In the genomic region with DNA sequence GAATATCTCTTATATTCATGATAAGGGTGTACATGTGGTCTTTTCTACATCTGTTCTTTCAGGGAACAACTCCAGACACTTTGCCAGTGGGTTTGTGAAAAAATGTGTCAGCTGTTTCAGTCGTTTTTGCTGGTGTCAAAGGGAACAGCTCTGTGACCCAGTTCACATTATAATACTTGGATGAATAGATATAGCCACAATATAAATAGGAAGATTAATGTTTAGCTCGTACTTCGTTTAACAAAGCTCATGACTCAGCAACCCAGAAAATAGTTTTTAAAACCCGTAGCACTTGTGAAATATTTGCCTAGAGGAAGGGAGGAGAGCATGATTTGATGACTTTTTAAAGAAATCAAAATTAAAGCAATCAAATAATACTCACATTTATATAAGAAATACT, we compare ENCODE assay signal across 26 cellular contexts. TPM values are rescaled to one million over a fixed set of nuclear protein-coding genes. Genes with fewer than 3 reads are reported as not detected.
DNase-seq lines count a peak whose midpoint lies in the region; ATAC-seq, FAIRE-seq and TF ChIP-seq lines count a peak whose summit lies in the region.
"Had no signal": no experiment of that assay in that cellular context is flagged by ENCODE, and none has a peak within 500 bp of the region (broad histone marks: within the 10 kb centered on the region; RNA-seq: fewer than 3 reads in every experiment).

No MANE protein-coding gene starts in this region.

- no peak overlapping the region for H2BK15ac ChIP-seq in mesenchymal stem cell (ENCODE audit: low read depth, poor library complexity, severe bottlenecking)

- CTCF ChIA-PET in A549 (lab: Yijun Ruan, JAX), result interaction anchor here (0.8 to 1.5 kb wide), 5 partner anchors 56 to 301 kb away, joined by 3 to 6 read pairs (median 3); a partner anchor contains a TSS

- H4K8ac ChIP-seq in mesenchymal stem cell (ENCODE audit: low read length), result no peak overlapping the region

- FAIRE-seq in A549 (lab: Jason Lieb, UNC), result no peak
- FAIRE-seq: D721Med had no signal

- intact Hi-C loops in heart right ventricle (cut with DNase I), result loop anchor here in 6 of 10 donors (5.0 to 10.0 kb wide), 6 partner anchors 61 to 848 kb away; a partner anchor contains a TSS

- H2AK5ac ChIP-seq in mesenchymal stem cell (ENCODE audit: low read length, severe bottlenecking), result no peak overlapping the region

- no peak overlapping the region for H2BK120ac ChIP-seq in mesenchymal stem cell (ENCODE audit: low read depth, low read length)

- no peak overlapping the region for H3K4me3 Mint-ChIP-seq in natural killer cell treated with Interleukin-12 subunit alpha and Interleukin-12 subunit beta and Interleukin-15 and Interleukin-18, amount 100 ng/mL, for 72 hours
- H3K4me3 Mint-ChIP-seq: activated CD8-positive, alpha-beta T cell treated with anti-CD3 and anti-CD28 coated beads, Interleukin-2, amount 10 ng/mL, durations not matched to agents 7 days and 5 days; activated naive CD4-positive, alpha-beta T cell treated with anti-CD3 and anti-CD28 coated beads, Interleukin-2, amount 50 U/mL, for 24 hours; brain; immature natural killer cell; natural killer cell had no signal

- H3K27me3 ChIP-seq in fibroblast of lung (ENCODE audit: control insufficient read depth, insufficient read depth, low read length) (no peaks in the 10 kb centered on the region), mesenchymal stem cell (ENCODE audit: control insufficient read depth in 1 of 2, insufficient read depth in 1 of 2, low read length in 2 of 2) (no peaks in the 10 kb centered on the region), heart right ventricle (no peaks in the 10 kb centered on the region)
- H3K27me3 ChIP-seq: BLaER1 treated with 17β-estradiol and CSF1 and Interleukin-3, amounts not matched to agents 10 nM and 100 nM; heart left ventricle; Peyer's patch had no signal

- H3K27me3 Mint-ChIP-seq in natural killer cell treated with Interleukin-12 subunit alpha and Interleukin-12 subunit beta and Interleukin-15 and Interleukin-18, amount 100 ng/mL, for 72 hours, result no peaks in the 10 kb centered on the region
- H3K27me3 Mint-ChIP-seq: activated naive CD4-positive, alpha-beta T cell treated with anti-CD3 and anti-CD28 coated beads, Interleukin-2, amount 50 U/mL, for 24 hours; brain had no signal

- no peak overlapping the region for H2BK12ac ChIP-seq in mesenchymal stem cell (ENCODE audit: low read length in 2 of 2)

- no peak overlapping the region for H3K4ac ChIP-seq in mesenchymal stem cell (ENCODE audit: low read depth in 1 of 2, low read length in 2 of 2)

- H3K4me1 ChIP-seq in A549 (peaks cover 54% of the 10 kb centered on the region), fibroblast of lung (ENCODE audit: control insufficient read depth, extremely low read depth, insufficient read depth, low read length) (no peaks in the 10 kb centered on the region), mesenchymal stem cell (ENCODE audit: control insufficient read depth, insufficient read depth, low read depth, low read length) (peaks cover 3% of the 10 kb centered on the region), heart right ventricle (peaks cover 0 to 12% (median 0%) of the 10 kb centered on the region in 9 donors)
- H3K4me1 ChIP-seq: prostate gland had no signal

- H3K18ac ChIP-seq in mesenchymal stem cell (ENCODE audit: low read depth in 1 of 2, low read length in 2 of 2), result no peak overlapping the region

- TF ChIP-seq RAD21 in A549 (conservative IDR thresholded peaks at IDR 0.05 in 1 of 2, IDR thresholded peaks at IDR 0.05 in 1 of 2), result no peak

- no peaks in the 10 kb centered on the region for H3K9me3 Mint-ChIP-seq in natural killer cell treated with Interleukin-12 subunit alpha and Interleukin-12 subunit beta and Interleukin-15 and Interleukin-18, amount 100 ng/mL, for 72 hours
- H3K9me3 Mint-ChIP-seq: activated naive CD4-positive, alpha-beta T cell treated with anti-CD3 and anti-CD28 coated beads, Interleukin-2, amount 50 U/mL, for 24 hours; brain; immature natural killer cell; natural killer cell had no signal

- H3K9me3 ChIP-seq in A549, result no peaks in the 10 kb centered on the region
- no peaks in the 10 kb centered on the region for H3K9me3 ChIP-seq in SK-N-MC (ENCODE audit: low read depth, low read length)
- H3K9me3 ChIP-seq in fibroblast of lung (ENCODE audit: control insufficient read depth, insufficient read depth, low read depth, low read length), result no peaks in the 10 kb centered on the region
- H3K9me3 ChIP-seq in mesenchymal stem cell (ENCODE audit: control insufficient read depth, low read length), result no peaks in the 10 kb centered on the region
- H3K9me3 ChIP-seq in heart right ventricle, result no peaks in the 10 kb centered on the region
- H3K9me3 ChIP-seq: BLaER1 treated with 17β-estradiol and CSF1 and Interleukin-3, amounts not matched to agents 10 nM and 100 nM; heart left ventricle; Peyer's patch; prostate gland had no signal

- H3K79me2 ChIP-seq in fibroblast of lung (ENCODE audit: control insufficient read depth, insufficient read depth, low read length), result no peaks in the 10 kb centered on the region

- peaks cover 9% of the 10 kb centered on the region for H3K36me3 Mint-ChIP-seq in natural killer cell treated with Interleukin-12 subunit alpha and Interleukin-12 subunit beta and Interleukin-15 and Interleukin-18, amount 100 ng/mL, for 72 hours
- H3K36me3 Mint-ChIP-seq: natural killer cell had no signal

- POLR2A ChIA-PET in A549 (lab: Yijun Ruan, JAX), result interaction anchor here (0.5 to 2.7 kb wide), 5 partner anchors 8 to 172 kb away, joined by 3 to 17 read pairs (median 4); a partner anchor contains a TSS

- no peak overlapping the region for H3K4me3 ChIP-seq in A549
- peak overlapping the region; percentile 48 for H3K4me3 ChIP-seq in SK-N-MC
- H3K4me3 ChIP-seq in fibroblast of lung (replicated peaks in 1 of 4; ENCODE audit: control extremely low read depth in 1 of 4, insufficient read depth in 1 of 4, low read depth in 3 of 4, low read length in 4 of 4), result no peak overlapping the region
- no peak overlapping the region for H3K4me3 ChIP-seq in mesenchymal stem cell (ENCODE audit: insufficient read depth in 1 of 2, low read depth in 1 of 2, low read length in 2 of 2)
- H3K4me3 ChIP-seq in heart right ventricle, result no peak overlapping the region
- no peak overlapping the region for H3K4me3 ChIP-seq in foreskin fibroblast (ENCODE audit: low read depth in 1 of 2, low read length in 2 of 2)
- H3K4me3 ChIP-seq: BLaER1 treated with 17β-estradiol and CSF1 and Interleukin-3, amounts not matched to agents 10 nM and 100 nM; heart left ventricle; Peyer's patch; prostate gland had no signal

- DNase-seq in A549 (ENCODE audit: low read depth in 1 of 2, low spot score in 1 of 2) (peak in 1 of 2 experiments; percentile 78), SK-N-MC (ENCODE audit: low read depth, low spot score) (peak; percentile 68), fibroblast of lung (ENCODE audit: low read depth in 2 of 2) (peak; percentile 61 to 68), mesenchymal stem cell (no peak), heart right ventricle (no peak), NCI-H1694 treated with DMSO at 0.1 percent for 48 hours (lab: John Stamatoyannopoulos, UW) (no peak), foreskin fibroblast (no peak)
- DNase-seq in natural killer cell treated with Interleukin-12 subunit alpha and Interleukin-12 subunit beta and Interleukin-15 and Interleukin-18, amount 100 ng/mL, for 72 hours (ENCODE audit: low spot score), result no peak
- DNase-seq: activated CD4-positive, CD25-positive, alpha-beta regulatory T cell; activated CD8-positive, alpha-beta T cell treated with anti-CD3 and anti-CD28 coated beads, Interleukin-2, amount 10 ng/mL, durations not matched to agents 7 days and 5 days; activated T-cell treated with anti-CD3 and anti-CD28 coated beads, Interleukin-2, amount 50 U/mL, for 48 hours; erythroblast; GOT3; heart left ventricle; immature natural killer cell; natural killer cell; NCI-H1436; Peyer's patch; substantia nigra; T1000 had no signal

- 2% methylated on average over 4 of the region's 4 CpGs for WGBS in A549 (ENCODE audit: missing lambda C conversion rate)
- 60% methylated on average over 1 of the region's 4 CpGs for WGBS in mesenchymal stem cell
- WGBS in heart right ventricle, 2 donors, result 80 to 81% methylated on average over 4 of the region's 4 CpGs

- H3K79me1 ChIP-seq in mesenchymal stem cell (replicated peaks; ENCODE audit: low read length, poor library complexity, severe bottlenecking), result peaks cover 10% of the 10 kb centered on the region

- H3K4me1 Mint-ChIP-seq in natural killer cell treated with Interleukin-12 subunit alpha and Interleukin-12 subunit beta and Interleukin-15 and Interleukin-18, amount 100 ng/mL, for 72 hours (ENCODE audit: low read depth in 2 of 2), result no peaks in the 10 kb centered on the region
- H3K4me1 Mint-ChIP-seq: natural killer cell had no signal

- no peak overlapping the region for H3K27ac Mint-ChIP-seq in natural killer cell treated with Interleukin-12 subunit alpha and Interleukin-12 subunit beta and Interleukin-15 and Interleukin-18, amount 100 ng/mL, for 72 hours
- H3K27ac Mint-ChIP-seq: activated CD8-positive, alpha-beta T cell treated with anti-CD3 and anti-CD28 coated beads, Interleukin-2, amount 10 ng/mL, durations not matched to agents 7 days and 5 days; activated naive CD4-positive, alpha-beta T cell treated with anti-CD3 and anti-CD28 coated beads, Interleukin-2, amount 50 U/mL, for 24 hours; immature natural killer cell; natural killer cell had no signal

- no peak for TF ChIP-seq POLR2A in A549 (IDR thresholded peaks at IDR 0.05; ENCODE audit: low read length)

- no peak overlapping the region for H3K23ac ChIP-seq in mesenchymal stem cell (ENCODE audit: low read length in 2 of 2)

- no peak overlapping the region for H2AFZ ChIP-seq in fibroblast of lung (ENCODE audit: low read length)
- no peak overlapping the region for H2AFZ ChIP-seq in mesenchymal stem cell (ENCODE audit: low read depth, low read length)

- TF ChIP-seq CTCF in A549 (IDR thresholded peaks at IDR 0.05), result no peak
- no peak for TF ChIP-seq CTCF in fibroblast of lung (conservative IDR thresholded peaks at IDR 0.05 in 1 of 2, IDR thresholded peaks at IDR 0.05 in 1 of 2; ENCODE audit: low read depth in 1 of 2, low read length in 2 of 2)
- no peak for TF ChIP-seq CTCF in heart right ventricle (IDR thresholded peaks at IDR 0.05)
- no peak for TF ChIP-seq CTCF in foreskin fibroblast (IDR thresholded peaks at IDR 0.05; ENCODE audit: low read depth, low read length)

- no peak overlapping the region for H2BK5ac ChIP-seq in mesenchymal stem cell (ENCODE audit: low read depth, low read length, poor library complexity, severe bottlenecking)

- H3K27ac ChIP-seq in A549 (peak overlapping the region; percentile 89 to 92), SK-N-MC (peak overlapping the region; percentile 91), fibroblast of lung (ENCODE audit: insufficient read depth, low read length) (no peak overlapping the region), mesenchymal stem cell (ENCODE audit: low read length, poor library complexity, severe bottlenecking) (peak overlapping the region; percentile 77), heart right ventricle (no peak overlapping the region)
- H3K27ac ChIP-seq: BLaER1 treated with 17β-estradiol and CSF1 and Interleukin-3, amounts not matched to agents 10 nM and 100 nM; heart left ventricle; Peyer's patch; prostate gland had no signal

- H3K4me2 ChIP-seq in A549 (peak overlapping the region; percentile 83), fibroblast of lung (ENCODE audit: extremely low read depth, insufficient read depth, low read length) (no peak overlapping the region), mesenchymal stem cell (ENCODE audit: low read length, poor library complexity, severe bottlenecking) (no peak overlapping the region)
- H3K4me2 ChIP-seq: BLaER1 treated with 17β-estradiol and CSF1 and Interleukin-3, amounts not matched to agents 10 nM and 100 nM had no signal

- ATAC-seq in A549 (peak in 1 of 2 experiments; percentile 61; a peak in 3 of 6 replicates), heart right ventricle (no peak)
- ATAC-seq in natural killer cell treated with Interleukin-12 subunit alpha and Interleukin-12 subunit beta and Interleukin-15 and Interleukin-18, amount 100 ng/mL, for 72 hours, result no peak
- ATAC-seq: activated CD8-positive, alpha-beta T cell treated with anti-CD3 and anti-CD28 coated beads, Interleukin-2, amount 10 ng/mL, durations not matched to agents 7 days and 5 days; heart left ventricle; natural killer cell; SK-N-SH treated with all-trans-retinoic acid at 6 μM for 48 hours had no signal

- peak overlapping the region; percentile 70 for H3K9ac ChIP-seq in SK-N-MC (ENCODE audit: insufficient read length)
- no peak overlapping the region for H3K9ac ChIP-seq in fibroblast of lung (ENCODE audit: insufficient read depth, low read length)
- H3K9ac ChIP-seq in mesenchymal stem cell (ENCODE audit: low read length), result peak overlapping the region; percentile 89

- H4K20me1 ChIP-seq in fibroblast of lung (ENCODE audit: control insufficient read depth, extremely low read depth, insufficient read depth, low read length), result no peaks in the 10 kb centered on the region
- H4K20me1 ChIP-seq: BLaER1 treated with 17β-estradiol and CSF1 and Interleukin-3, amounts not matched to agents 10 nM and 100 nM had no signal

- H3K36me3 ChIP-seq in SK-N-MC (ENCODE audit: insufficient read depth, low read length) (peaks cover 46% of the 10 kb centered on the region), fibroblast of lung (ENCODE audit: control insufficient read depth, insufficient read depth, low read length) (no peaks in the 10 kb centered on the region), mesenchymal stem cell (ENCODE audit: control insufficient read depth in 1 of 2, insufficient read depth in 2 of 2, low read depth in 1 of 2, low read length in 2 of 2) (peaks cover 9 to 45% of the 10 kb centered on the region in 2 experiments), heart right ventricle (peaks cover 0 to 91% (median 23%) of the 10 kb centered on the region in 9 donors)
- H3K36me3 ChIP-seq: prostate gland had no signal

- H4K91ac ChIP-seq in mesenchymal stem cell (ENCODE audit: low read length), result no peak overlapping the region

- no peak overlapping the region for H3K14ac ChIP-seq in mesenchymal stem cell (ENCODE audit: low read length in 2 of 2)

- no peak; a peak in 1 of 5 replicates for TF ChIP-seq EP300 in A549 (IDR thresholded peaks at IDR 0.05)

RNA-seq across cellular contexts. Expression of a gene that starts 7.9 kb away (rescaled TPM):
- polyA plus RNA-seq in A549 (2011; rRNA removed), result 16.0 and 22.3 TPM in 2 replicates
- 7.5 and 8.6 TPM in 2 replicates for polyA plus RNA-seq in A549 (2012; cell fraction: cytosol; rRNA removed)
- 3.2 and 4.7 TPM in 2 replicates for polyA plus RNA-seq in A549 (2012; cell fraction: nucleus; rRNA removed)
- polyA plus RNA-seq in A549 (2017; fragmentation: RNase III; extraction: RNeasy Plus Mini Kit Qiagen cat#74134 plus additional on column Dnase treatment), result 11.3 to 14.5 TPM (median 12.9 TPM) in 3 replicates
- polyA minus RNA-seq in A549 (2011; rRNA and poly(A)+ RNA removed), result 4.0 and 4.7 TPM in 2 replicates
- 8.0 and 8.6 TPM in 2 replicates for total RNA-seq in fibroblast of lung
- polyA plus RNA-seq in fibroblast of lung, result 7.1 and 9.6 TPM in 2 replicates
- 5.4 and 5.5 TPM in 2 replicates for polyA plus RNA-seq in fibroblast of lung (2012)
- 0.55 TPM in 1 of 2 replicates, not detected in the other for polyA minus RNA-seq in fibroblast of lung (ENCODE audit: low replicate concordance)
- polyA plus RNA-seq in mesenchymal stem cell (2013, experiment 1 of 2), result 8.4 TPM
- 8.1 TPM for polyA plus RNA-seq in mesenchymal stem cell (2013, experiment 2 of 2)
- 10 to 100 TPM; 16.0 to 32.4 (median 27.0) TPM for total RNA-seq in heart right ventricle
- 10 to 100 TPM; 12.7 to 17.0 TPM for polyA plus RNA-seq in heart right ventricle
- total RNA-seq in natural killer cell treated with Interleukin-12 subunit alpha and Interleukin-12 subunit beta and Interleukin-15 and Interleukin-18, amount 100 ng/mL, for 72 hours, result 10 to 100 TPM; 19.0 to 33.1 TPM

RNA-seq across cellular contexts. Expression of a gene that starts 8.0 kb away (rescaled TPM):
- 897 and 1,263 TPM in 2 replicates for polyA plus RNA-seq in A549 (2011; rRNA removed)
- polyA plus RNA-seq in A549 (2012; cell fraction: cytosol; rRNA removed), result 450 and 468 TPM in 2 replicates
- 128 and 270 TPM in 2 replicates for polyA plus RNA-seq in A549 (2012; cell fraction: nucleus; rRNA removed)
- polyA plus RNA-seq in A549 (2017; fragmentation: RNase III; extraction: RNeasy Plus Mini Kit Qiagen cat#74134 plus additional on column Dnase treatment), result 785 to 851 TPM (median 786 TPM) in 3 replicates
- polyA minus RNA-seq in A549 (2011; rRNA and poly(A)+ RNA removed), result 64.6 and 84.5 TPM in 2 replicates
- 2,253 and 4,642 TPM in 2 replicates for total RNA-seq in fibroblast of lung
- polyA plus RNA-seq in fibroblast of lung, result 1,161 and 1,426 TPM in 2 replicates
- 895 and 1,568 TPM in 2 replicates for polyA plus RNA-seq in fibroblast of lung (2012)
- 6.9 and 14.9 TPM in 2 replicates for polyA minus RNA-seq in fibroblast of lung (ENCODE audit: low replicate concordance)
- 1,728 TPM for polyA plus RNA-seq in mesenchymal stem cell (2013, experiment 1 of 2)
- polyA plus RNA-seq in mesenchymal stem cell (2013, experiment 2 of 2), result 1,807 TPM
- total RNA-seq in heart right ventricle, result 1,000 to 10,000 TPM in 1 of 10 donors, 100 to 1,000 TPM in 9; 546 to 1,064 (median 776) TPM
- 1,000 to 10,000 TPM; 1,329 to 1,826 TPM for polyA plus RNA-seq in heart right ventricle
- 1,000 to 10,000 TPM in 1 of 2 donors, 100 to 1,000 TPM in 1; 980 to 1,126 TPM for total RNA-seq in natural killer cell treated with Interleukin-12 subunit alpha and Interleukin-12 subunit beta and Interleukin-15 and Interleukin-18, amount 100 ng/mL, for 72 hours

Comparison
In these comparisons a context has a peak if more than half of its experiments do, and no peak if none do; other contexts are left out.
1. DNase-seq: peak in SK-N-MC (single experiment) and fibroblast of lung (2 of 2); none in mesenchymal stem cell (single experiment), heart right ventricle (0 of 2), NCI-H1694 treated with DMSO at 0.1 percent for 48 hours (single experiment), foreskin fibroblast (0 of 2) and natural killer cell treated with Interleukin-12 subunit alpha and Interleukin-12 subunit beta and Interleukin-15 and Interleukin-18, amount 100 ng/mL, for 72 hours (single experiment).
2. H3K27ac ChIP-seq: peak in A549 (2 of 2), SK-N-MC (single experiment) and mesenchymal stem cell (single experiment); none in fibroblast of lung (single experiment) and heart right ventricle (0 of 10).